ENCODE assay signal across 9 cellular contexts in genomic region chr21:35066824-35067223, GRCh38.
"Had no signal": no experiment of that assay in that cellular context is flagged by ENCODE, and none has a peak within 500 bp of the region (broad histone marks: within the 10 kb centered on the region; RNA-seq: fewer than 3 reads in every experiment).

No MANE protein-coding gene starts in this region.

- H3K4me1 ChIP-seq: HAP-1 had no signal

- H3K36me3 ChIP-seq: HAP-1 had no signal

- H2AFZ ChIP-seq: GM23248 had no signal

- FAIRE-seq: HepG2 had no signal

- H3K4me3 ChIP-seq: GM23248, HAP-1 had no signal

- DNase-seq: GM23248, GOT3, H7, HFFc6, KBM-7 had no signal

- ATAC-seq: HCT116, HepG2 had no signal

- H3K27ac ChIP-seq: GM23248, HL-60 had no signal

- H3K9me3 ChIP-seq: HAP-1 had no signal

- H3K9ac ChIP-seq: GM23248 had no signal
